23 cellular contexts compared by ENCODE assay signal in the genomic region with DNA sequence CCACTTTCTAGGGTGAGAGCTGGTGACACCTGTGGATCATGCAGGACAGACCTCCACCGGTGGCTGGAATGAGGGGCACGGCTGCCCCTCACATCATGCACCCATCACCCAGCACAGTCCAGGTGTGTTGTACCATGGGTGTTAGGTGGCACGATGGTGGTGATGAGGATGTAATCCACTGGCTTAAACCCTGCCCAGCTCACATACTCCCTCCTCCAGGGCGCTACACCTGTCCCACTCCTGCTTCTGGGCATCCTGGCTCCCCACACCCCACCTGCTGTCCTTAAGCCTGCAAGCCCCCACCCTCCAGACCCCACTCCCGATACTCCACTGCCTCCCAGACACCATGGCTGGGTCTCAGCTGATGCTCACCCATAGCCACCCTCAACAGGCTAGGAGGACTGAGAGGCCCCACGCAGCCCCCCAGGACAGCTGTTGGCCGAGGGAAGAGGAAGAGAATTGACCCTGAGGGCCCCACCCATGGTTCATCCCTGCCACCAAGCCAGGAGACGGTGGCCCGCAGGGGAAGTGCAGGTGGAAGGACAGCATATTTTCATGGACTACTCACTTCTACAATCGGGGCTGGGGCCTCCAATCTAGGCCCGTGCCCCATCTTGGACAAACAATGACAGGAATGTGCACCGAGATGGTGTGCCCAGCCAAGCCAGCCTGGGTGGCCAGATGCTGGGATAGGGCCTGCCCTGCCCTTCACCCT. TPM values are rescaled to one million over a fixed set of nuclear protein-coding genes. Genes with fewer than 3 reads are reported as not detected.
DNase-seq lines count a peak whose midpoint lies in the region; ATAC-seq, FAIRE-seq and TF ChIP-seq lines count a peak whose summit lies in the region.
"Had no signal": no experiment of that assay in that cellular context is flagged by ENCODE, and none has a peak within 500 bp of the region (broad histone marks: within the 10 kb centered on the region; RNA-seq: fewer than 3 reads in every experiment).

No MANE protein-coding gene starts in this region.

- TF ChIP-seq EP300 in Ishikawa (IDR thresholded peaks at IDR 0.05; ENCODE audit: borderline replicate concordance) (no peak), suprapubic skin (IDR thresholded peaks at IDR 0.05) (no peak)

- peak overlapping the region; percentile 89 to 96 for H3K27ac ChIP-seq in kidney (ENCODE audit: low read depth in 2 of 2, low read length in 2 of 2)
- H3K27ac ChIP-seq in suprapubic skin, result no peak overlapping the region
- H3K27ac ChIP-seq in CD4-positive, alpha-beta memory T cell (ENCODE audit: low read depth, low read length), result no peak overlapping the region
- H3K27ac ChIP-seq: lower lobe of right lung, testis had no signal

- FAIRE-seq in kidney (lab: Jason Lieb, UNC) (no peak), GM19239 (lab: Jason Lieb, UNC) (no peak)
- FAIRE-seq: endothelial cell of umbilical vein, GM12878 had no signal

- TF ChIP-seq CTCF in kidney (IDR thresholded peaks at IDR 0.05; ENCODE audit: borderline replicate concordance, extremely low read depth, insufficient read depth) (no peak), suprapubic skin (IDR thresholded peaks at IDR 0.05) (no peak)

- no peak for TF ChIP-seq RAD21 in Ishikawa (IDR thresholded peaks at IDR 0.05; ENCODE audit: low read depth)

- H3K4me3 Mint-ChIP-seq in CD4-positive, alpha-beta memory T cell, result no peak overlapping the region
- H3K4me3 Mint-ChIP-seq: activated CD4-positive, alpha-beta T cell treated with anti-CD3 and anti-CD28 coated beads, Interleukin-2, amount 10 ng/mL, durations not matched to agents 7 days and 5 days; activated naive CD8-positive, alpha-beta T cell treated with anti-CD3 and anti-CD28 coated beads, Interleukin-2, amount 10 ng/mL, durations not matched to agents 7 days and 5 days; dendritic cell treated with granulocyte-macrophage colony-stimulating factor and Interleukin-4, amounts not matched to agents 40 ng/mL and 50 ng/mL, for 4 days; GM23338 had no signal

- H3K9me3 ChIP-seq in kidney (ENCODE audit: control insufficient read depth in 1 of 2, low read length in 2 of 2) (no peaks in the 10 kb centered on the region), suprapubic skin (no peaks in the 10 kb centered on the region)
- no peaks in the 10 kb centered on the region for H3K9me3 ChIP-seq in CD4-positive, alpha-beta memory T cell (ENCODE audit: control insufficient read depth in 1 of 2, low read length in 2 of 2)
- H3K9me3 ChIP-seq: lower lobe of right lung, testis had no signal

- peak overlapping the region; percentile 22 to 86 for H3K9ac ChIP-seq in kidney (ENCODE audit: low read length in 2 of 2)

- intact Hi-C loops in kidney (cut with DNase I), result no loop called here
- intact Hi-C loops in CD4-positive, alpha-beta memory T cell (cut with micrococcal nuclease), result no loop called here

- POLR2A ChIA-PET in CD4-positive, alpha-beta memory T cell (lab: Charles Lee; ENCODE audit: partially characterized antibody), result interaction anchor here (17.6 kb wide), 1 partner anchor 17 kb away, joined by 225 read pairs; no protein-coding TSS in a partner anchor

- ATAC-seq in GM18520 (IDR thresholded peaks at IDR 0.05; ENCODE audit: unreplicated experiment), result no peak
- ATAC-seq: GM12878, GM23338, lower lobe of right lung had no signal

- H3K4me1 ChIP-seq in kidney (ENCODE audit: control insufficient read depth in 1 of 2, insufficient read depth in 1 of 2, low read depth in 1 of 2, low read length in 2 of 2) (peaks cover 24 to 57% of the 10 kb centered on the region in 2 donors), suprapubic skin (no peaks in the 10 kb centered on the region)
- H3K4me1 ChIP-seq in CD4-positive, alpha-beta memory T cell (ENCODE audit: insufficient read depth, low read length), result peaks cover 51% of the 10 kb centered on the region
- H3K4me1 ChIP-seq: lower lobe of right lung had no signal

- no peaks in the 10 kb centered on the region for H3K36me3 Mint-ChIP-seq in CD4-positive, alpha-beta memory T cell

- H3K4me3 ChIP-seq in kidney (ENCODE audit: low read length in 2 of 2), result peak overlapping the region in 1 of 2 donors; percentile 25
- H3K4me3 ChIP-seq in suprapubic skin, result no peak overlapping the region
- no peak overlapping the region for H3K4me3 ChIP-seq in CD4-positive, alpha-beta memory T cell (ENCODE audit: low read length in 2 of 2)
- H3K4me3 ChIP-seq: GM12878, GM23338, lower lobe of right lung, testis had no signal

- peaks cover 30 to 59% (median 48%) of the 10 kb centered on the region in 4 donors for H3K4me1 Mint-ChIP-seq in CD4-positive, alpha-beta memory T cell

- peaks cover 19% of the 10 kb centered on the region for H3K27me3 ChIP-seq in suprapubic skin
- no peaks in the 10 kb centered on the region for H3K27me3 ChIP-seq in CD4-positive, alpha-beta memory T cell (ENCODE audit: insufficient read depth, low read length)
- H3K27me3 ChIP-seq: testis had no signal

- CTCF ChIA-PET in CD4-positive, alpha-beta memory T cell (lab: Charles Lee; ENCODE audit: partially characterized antibody), result interaction anchor here (1.6 to 8.2 kb wide), 2 partner anchors 16 to 36 kb away, joined by 8 to 61 read pairs; no protein-coding TSS in a partner anchor

- no peaks in the 10 kb centered on the region for H3K27me3 Mint-ChIP-seq in CD4-positive, alpha-beta memory T cell
- H3K27me3 Mint-ChIP-seq: activated CD4-positive, alpha-beta T cell treated with anti-CD3 and anti-CD28 coated beads, Interleukin-2, amount 10 ng/mL, durations not matched to agents 7 days and 5 days; activated naive CD8-positive, alpha-beta T cell treated with anti-CD3 and anti-CD28 coated beads, Interleukin-2, amount 10 ng/mL, durations not matched to agents 7 days and 5 days had no signal

- WGBS in suprapubic skin, result 73% methylated on average over 7 of the region's 12 CpGs

- H3K36me3 ChIP-seq in kidney (ENCODE audit: control insufficient read depth in 1 of 2, insufficient read depth in 2 of 2, low read length in 2 of 2) (no peaks in the 10 kb centered on the region), suprapubic skin (no peaks in the 10 kb centered on the region)
- H3K36me3 ChIP-seq in CD4-positive, alpha-beta memory T cell (ENCODE audit: insufficient read depth, low read length), result no peaks in the 10 kb centered on the region
- H3K36me3 ChIP-seq: lower lobe of right lung had no signal

- DNase-seq in activated effector memory CD4-positive, alpha-beta T cell treated with anti-CD3 and anti-CD28 coated beads, Interleukin-2, amount 50 U/mL, for 16 hours, result peak; percentile 41
- no peak for DNase-seq in activated effector memory CD4-positive, alpha-beta T cell treated with Interleukin-2 at 50 U/mL for 16 hours
- DNase-seq in kidney (no peak), suprapubic skin (ENCODE audit: low spot score in 2 of 2) (peak; percentile 34 to 53), GM19239 (ENCODE audit: insufficient read length, low spot score) (no peak)
- no peak for DNase-seq in CD4-positive, alpha-beta memory T cell
- DNase-seq: activated CD4-positive, alpha-beta T cell treated with anti-CD3 and anti-CD28 coated beads, Interleukin-2, amount 10 ng/mL, durations not matched to agents 7 days and 5 days; activated T-cell treated with anti-CD3 and anti-CD28 coated beads, Interleukin-2, amount 50 U/mL, for 1 hour; DMS153; lower lobe of right lung; MM.1S; NCI-H146; retina; SIG-M5; testis had no signal

- no peak for TF ChIP-seq POLR2A in suprapubic skin (IDR thresholded peaks at IDR 0.05)

- no peaks in the 10 kb centered on the region for H3K9me3 Mint-ChIP-seq in CD4-positive, alpha-beta memory T cell
- H3K9me3 Mint-ChIP-seq: activated CD4-positive, alpha-beta T cell treated with anti-CD3 and anti-CD28 coated beads, Interleukin-2, amount 10 ng/mL, durations not matched to agents 7 days and 5 days; activated naive CD8-positive, alpha-beta T cell treated with anti-CD3 and anti-CD28 coated beads, Interleukin-2, amount 10 ng/mL, durations not matched to agents 7 days and 5 days; dendritic cell treated with granulocyte-macrophage colony-stimulating factor and Interleukin-4, amounts not matched to agents 40 ng/mL and 50 ng/mL, for 4 days; GM23338 had no signal

- peak overlapping the region in 1 of 7 donors; percentile 22 for H3K27ac Mint-ChIP-seq in CD4-positive, alpha-beta memory T cell
- H3K27ac Mint-ChIP-seq: dendritic cell treated with granulocyte-macrophage colony-stimulating factor and Interleukin-4, amounts not matched to agents 40 ng/mL and 50 ng/mL, for 4 days; GM23338 had no signal

TF ChIP-seq in Ishikawa, 13 proteins besides CTCF, POLR2A, EP300 and RAD21:
- no peak for TF ChIP-seq CEBPB (IDR thresholded peaks at IDR 0.05)
- TF ChIP-seq TEAD4 (IDR thresholded peaks at IDR 0.05), result 0 out of 2 replicates have a peak, but pooled peaks have one; percentile 14
- no peak for TF ChIP-seq TCF12 (IDR thresholded peaks at IDR 0.05; ENCODE audit: low read depth)

RNA-seq across cellular contexts. Expression of gene MAL, which starts 34.3 kb away (rescaled TPM):
- total RNA-seq in kidney (477 TPM), suprapubic skin (10 to 100 TPM in 3 of 4 donors, 1 to 10 TPM in 1; 6.5 to 29.4 (median 11.8) TPM)
- 1,006 TPM for polyA plus RNA-seq in kidney (ENCODE audit: insufficient read depth, low read depth, low replicate concordance)
- 100 to 1,000 TPM; 108 to 113 TPM for total RNA-seq in CD4-positive, alpha-beta memory T cell
- polyA plus RNA-seq in CD4-positive, alpha-beta memory T cell, result 100 to 1,000 TPM; 271 to 274 TPM
- total RNA-seq: endothelial cell of umbilical vein, fibroblast of villous mesenchyme had no signal
- polyA plus RNA-seq: endothelial cell of umbilical vein had no signal

Comparison
In these comparisons a context has a peak if more than half of its experiments do, and no peak if none do; other contexts are left out.
1. DNase-seq: peak in activated effector memory CD4-positive, alpha-beta T cell treated with anti-CD3 and anti-CD28 coated beads, Interleukin-2, amount 50 U/mL, for 16 hours (single experiment) and suprapubic skin (2 of 2); none in activated effector memory CD4-positive, alpha-beta T cell treated with Interleukin-2 at 50 U/mL for 16 hours (single experiment), kidney (single experiment), CD4-positive, alpha-beta memory T cell (0 of 5) and GM19239 (single experiment).
2. H3K27ac ChIP-seq: peak in kidney (2 of 2); none in suprapubic skin (single experiment) and CD4-positive, alpha-beta memory T cell (single experiment).